ENCODE assay signal across 1 cellular context in the genomic region with DNA sequence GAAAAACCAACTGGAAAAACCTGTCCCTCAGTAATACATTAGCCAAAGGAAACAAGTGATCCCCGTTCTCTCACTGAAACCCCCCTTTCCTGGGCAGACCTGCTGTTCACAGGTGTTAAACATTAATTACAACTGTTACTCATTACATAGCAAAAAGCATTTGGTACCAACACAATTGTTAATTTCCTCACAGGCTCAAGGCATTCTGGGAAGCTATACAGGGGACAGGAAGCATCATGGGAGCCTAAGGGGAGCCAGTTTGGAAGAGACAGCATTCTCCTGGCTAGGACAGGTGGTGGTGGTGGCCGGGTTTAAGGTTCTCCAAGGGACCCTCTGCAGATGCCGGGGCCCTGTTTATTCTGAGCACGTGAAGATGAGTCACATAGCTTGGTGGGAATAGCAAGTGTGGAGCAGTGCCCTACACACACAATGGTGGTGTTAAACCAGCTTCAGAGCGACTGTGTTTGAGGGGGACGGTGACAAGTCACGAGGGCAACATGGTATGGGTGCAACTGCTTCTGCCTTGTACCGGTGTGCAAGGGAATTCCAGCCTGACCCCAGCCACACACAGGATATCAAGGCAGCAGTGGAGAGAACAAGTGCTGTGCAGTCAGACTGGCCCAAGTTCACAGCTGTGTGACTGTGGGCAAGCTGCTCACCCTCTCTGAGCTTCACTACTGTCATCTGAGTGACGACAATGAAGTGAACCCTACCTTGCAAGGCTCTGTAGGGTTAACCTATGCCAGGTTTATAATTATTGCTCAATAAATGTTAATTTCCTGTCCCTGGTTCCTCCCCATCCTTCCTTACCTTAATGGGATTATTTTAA.
TF ChIP-seq lines count a peak whose summit lies in the region.

No MANE protein-coding gene starts in this region.

TF ChIP-seq in GM12878, 131 proteins besides CTCF, POLR2A, EP300 and RAD21 (continued from another document):
- TF ChIP-seq ZNF687 (IDR thresholded peaks at IDR 0.05): peak; percentile 86
- no peak for TF ChIP-seq SMAD1 (IDR thresholded peaks at IDR 0.05; ENCODE audit: low read depth, partially characterized antibody)
